Comparison of ENCODE assay signal across 7 cellular contexts in genomic region chr15:79028411-79028964, GRCh38.
A peak's percentile ranks its signal among the peaks of the same experiment; 100 is the strongest.
DNase-seq lines count a peak whose midpoint lies in the region; ATAC-seq and TF ChIP-seq lines count a peak whose summit lies in the region.

No MANE protein-coding gene starts in this region.

- H3K4me3 Mint-ChIP-seq in endothelial cell (ENCODE audit: unreplicated experiment): no peak overlapping the region
- no peak overlapping the region for H3K4me3 Mint-ChIP-seq in nephron

- TF ChIP-seq CTCF in RWPE1 (conservative IDR thresholded peaks at IDR 0.05; ENCODE audit: low read depth) (peak; percentile 89), endothelial cell (IDR thresholded peaks at IDR 0.05; ENCODE audit: unreplicated experiment) (peak; percentile 95), nephron (IDR thresholded peaks at IDR 0.05; ENCODE audit: unreplicated experiment in 3 of 3) (peak; percentile 51 to 77 (median 65))

- H3K27ac Mint-ChIP-seq in endothelial cell (ENCODE audit: unreplicated experiment): no peak overlapping the region
- H3K27ac Mint-ChIP-seq in nephron: no peak overlapping the region

- H3K4me1 Mint-ChIP-seq in endothelial cell (ENCODE audit: unreplicated experiment) (no peaks in the 10 kb centered on the region), nephron (no peaks in the 10 kb centered on the region)

- no peak overlapping the region for H3K27ac ChIP-seq in RWPE1

- CTCF ChIA-PET in HEK293T (lab: Yijun Ruan, JAX): interaction anchor here (0.6 to 6.5 kb wide), 16 partner anchors 8 to 325 kb away, joined by 3 to 135 read pairs (median 4); no protein-coding TSS in a partner anchor
- CTCF ChIA-PET in RWPE1 (lab: Yijun Ruan, JAX): interaction anchor here (0.5 to 3.8 kb wide), 20 partner anchors 10 to 179 kb away, joined by 3 to 56 read pairs (median 4); no protein-coding TSS in a partner anchor

- peaks cover 5% of the 10 kb centered on the region for H3K27me3 Mint-ChIP-seq in endothelial cell (ENCODE audit: unreplicated experiment)
- H3K27me3 Mint-ChIP-seq in nephron (ENCODE audit: low read depth): peaks cover 37% of the 10 kb centered on the region

- peak; percentile 40 for DNase-seq in Daoy (ENCODE audit: low read depth)
- DNase-seq in HEK293T (ENCODE audit: extremely low spot score): peak; percentile 84
- peak; percentile 54 for DNase-seq in RWPE1 (ENCODE audit: low spot score)
- peak; percentile 70 for DNase-seq in endothelial cell (ENCODE audit: low spot score)
- no peak for DNase-seq in NCI-H226

- no peak for ATAC-seq in HG03025 (IDR thresholded peaks at IDR 0.05; ENCODE audit: low FRiP score, unreplicated experiment)

- peaks cover 4% of the 10 kb centered on the region for H3K36me3 Mint-ChIP-seq in endothelial cell (ENCODE audit: low read depth, unreplicated experiment)
- no peaks in the 10 kb centered on the region for H3K36me3 Mint-ChIP-seq in nephron (ENCODE audit: low read depth)

- POLR2A ChIA-PET in HEK293T (lab: Yijun Ruan, JAX) (no interaction called here), RWPE1 (lab: Yijun Ruan, JAX; ENCODE audit: low non-redundant PET) (interaction anchor here (0.6 kb wide), 1 partner anchor 180 kb away, joined by 3 read pairs; no protein-coding TSS in a partner anchor)

- H3K9me3 Mint-ChIP-seq in endothelial cell (ENCODE audit: unreplicated experiment) (no peaks in the 10 kb centered on the region), nephron (peaks cover 12% of the 10 kb centered on the region)

TF ChIP-seq in HEK293T, 16 proteins besides CTCF, POLR2A, EP300 and RAD21:
- TF ChIP-seq SUZ12 (IDR thresholded peaks at IDR 0.05): no peak
- no peak for TF ChIP-seq FOXM1 (IDR thresholded peaks at IDR 0.05; ENCODE audit: borderline replicate concordance)
- no peak for TF ChIP-seq FOXK2 (IDR thresholded peaks at IDR 0.05)
- no peak for TF ChIP-seq BHLHE40 (IDR thresholded peaks at IDR 0.05; ENCODE audit: borderline replicate concordance)
- no peak for TF ChIP-seq HDGF (IDR thresholded peaks at IDR 0.05; ENCODE audit: borderline replicate concordance)
- no peak for TF ChIP-seq CTBP1 (IDR thresholded peaks at IDR 0.05; ENCODE audit: borderline replicate concordance)
- TF ChIP-seq SP1 (IDR thresholded peaks at IDR 0.05): no peak
- TF ChIP-seq NFRKB (IDR thresholded peaks at IDR 0.05): no peak
- no peak for TF ChIP-seq ZNF384 (IDR thresholded peaks at IDR 0.05)
- no peak for TF ChIP-seq ARNT (IDR thresholded peaks at IDR 0.05)
- no peak for TF ChIP-seq ELF4 (IDR thresholded peaks at IDR 0.05)
- no peak for TF ChIP-seq LEF1 (IDR thresholded peaks at IDR 0.05; ENCODE audit: borderline replicate concordance)
- no peak for TF ChIP-seq L3MBTL2 (conservative IDR thresholded peaks at IDR 0.05)
